Comparison of ENCODE assay signal across 17 cellular contexts in the genomic region with DNA sequence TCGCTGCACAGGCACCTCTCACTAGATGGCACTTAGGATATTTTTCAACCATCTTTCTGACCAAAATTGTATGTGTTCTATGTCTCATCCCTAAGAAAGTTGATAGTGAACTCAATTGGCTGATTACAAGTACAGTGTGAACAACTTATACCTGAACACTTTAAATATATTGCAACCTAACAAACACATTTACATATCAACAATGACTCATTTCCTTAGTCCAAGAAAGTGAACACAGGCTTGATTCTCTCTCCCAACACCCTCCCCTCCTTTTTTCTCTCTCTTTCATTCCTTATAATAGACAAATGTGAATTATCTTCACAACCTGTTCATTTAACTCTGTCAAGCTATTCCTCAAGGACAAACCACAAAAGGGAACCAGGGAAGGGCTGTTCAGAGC.
DNase-seq lines count a peak whose midpoint lies in the region; ATAC-seq and TF ChIP-seq lines count a peak whose summit lies in the region.
"Had no signal": no experiment of that assay in that cellular context is flagged by ENCODE, and none has a peak within 500 bp of the region (broad histone marks: within the 10 kb centered on the region; RNA-seq: fewer than 3 reads in every experiment).

No MANE protein-coding gene starts in this region.

- H3K4me1 ChIP-seq in BLaER1 = peaks cover 21% of the 10 kb centered on the region
- no peaks in the 10 kb centered on the region for H3K4me1 ChIP-seq in Peyer's patch
- no peaks in the 10 kb centered on the region for H3K4me1 ChIP-seq in lower lobe of right lung
- H3K4me1 ChIP-seq: A549 had no signal

- H3K9me3 ChIP-seq in BLaER1 (peaks cover 11% of the 10 kb centered on the region; the same call in 1 of the 2 replicates), Peyer's patch (no peaks in the 10 kb centered on the region), lower lobe of right lung (no peaks in the 10 kb centered on the region)
- H3K9me3 ChIP-seq: A549 had no signal

- H3K27ac Mint-ChIP-seq in activated naive CD4-positive, alpha-beta T cell treated with anti-CD3 and anti-CD28 coated beads for 36 hours = no peak overlapping the region
- H3K27ac Mint-ChIP-seq: GM23338 had no signal

- no peak overlapping the region for H3K4me3 Mint-ChIP-seq in activated naive CD4-positive, alpha-beta T cell treated with anti-CD3 and anti-CD28 coated beads for 36 hours
- H3K4me3 Mint-ChIP-seq: CD14-positive monocyte, GM23338 had no signal

- DNase-seq in astrocyte of the hippocampus (ENCODE audit: low read depth, low spot score) = peak; percentile 31
- no peak for DNase-seq in Peyer's patch
- no peak for DNase-seq in RPMI8226
- DNase-seq in lower lobe of right lung = no peak
- DNase-seq in activated naive CD4-positive, alpha-beta T cell treated with anti-CD3 and anti-CD28 coated beads for 36 hours = no peak
- DNase-seq: COR-L47, EL, NCI-H187 treated with DMSO at 0.1 percent for 48 hours, NCI-H345, NCI-H526 treated with DMSO at 0.1 percent for 48 hours had no signal

- no peaks in the 10 kb centered on the region for H3K36me3 Mint-ChIP-seq in activated naive CD4-positive, alpha-beta T cell treated with anti-CD3 and anti-CD28 coated beads for 36 hours (ENCODE audit: low read depth)

- ATAC-seq in GM18858 (IDR thresholded peaks at IDR 0.05; ENCODE audit: unreplicated experiment) (peak; percentile 13), HG03565 (IDR thresholded peaks at IDR 0.05; ENCODE audit: unreplicated experiment) (peak; percentile 28), lower lobe of right lung (no peak)
- ATAC-seq: A549, GM23338, HCT116 had no signal

- H3K27me3 Mint-ChIP-seq in activated naive CD4-positive, alpha-beta T cell treated with anti-CD3 and anti-CD28 coated beads for 36 hours (ENCODE audit: low read depth) = no peaks in the 10 kb centered on the region

- no peak for TF ChIP-seq POLR2A in Peyer's patch (IDR thresholded peaks at IDR 0.05)

- H3K9me3 Mint-ChIP-seq in activated naive CD4-positive, alpha-beta T cell treated with anti-CD3 and anti-CD28 coated beads for 36 hours = no peaks in the 10 kb centered on the region
- H3K9me3 Mint-ChIP-seq: GM23338 had no signal

- H3K4me2 ChIP-seq in BLaER1 = peak overlapping the region; percentile 28; the same call in 1 of the 2 replicates
- H3K4me2 ChIP-seq: A549, GM23338 had no signal

- H3K4me1 Mint-ChIP-seq in activated naive CD4-positive, alpha-beta T cell treated with anti-CD3 and anti-CD28 coated beads for 36 hours (ENCODE audit: low read depth) = no peaks in the 10 kb centered on the region

- H3K36me3 ChIP-seq in BLaER1 (peaks cover 8% of the 10 kb centered on the region; the same call in 1 of the 2 replicates), Peyer's patch (no peaks in the 10 kb centered on the region), lower lobe of right lung (no peaks in the 10 kb centered on the region)

- TF ChIP-seq CTCF in Peyer's patch (IDR thresholded peaks at IDR 0.05) = no peak
- TF ChIP-seq CTCF in lower lobe of right lung (IDR thresholded peaks at IDR 0.05) = no peak

- CTCF ChIA-PET in activated naive CD4-positive, alpha-beta T cell treated with anti-CD3 and anti-CD28 coated beads for 36 hours (lab: Charles Lee) = no interaction called here

- H3K27me3 ChIP-seq in BLaER1 (no peaks in the 10 kb centered on the region), Peyer's patch (no peaks in the 10 kb centered on the region), lower lobe of right lung (ENCODE audit: low read depth) (no peaks in the 10 kb centered on the region)

- no peak overlapping the region for H3K4me3 ChIP-seq in BLaER1
- no peak overlapping the region for H3K4me3 ChIP-seq in Peyer's patch
- H3K4me3 ChIP-seq in lower lobe of right lung = no peak overlapping the region
- H3K4me3 ChIP-seq: A549, GM23338 had no signal

- H4K20me1 ChIP-seq in BLaER1 = no peaks in the 10 kb centered on the region

- H3K27ac ChIP-seq in BLaER1 (no peak overlapping the region), Peyer's patch (no peak overlapping the region), lower lobe of right lung (no peak overlapping the region)
- H3K27ac ChIP-seq: A549 had no signal

- H3K9ac ChIP-seq in BLaER1 = no peak overlapping the region

- intact Hi-C loops in lower lobe of right lung (cut with DNase I) = no loop called here
- intact Hi-C loops in activated naive CD4-positive, alpha-beta T cell treated with anti-CD3 and anti-CD28 coated beads for 36 hours (cut with micrococcal nuclease) = no loop called here

Comparison
In these comparisons a context has a peak if more than half of its experiments do, and no peak if none do; other contexts are left out.
1. ATAC-seq: peak in GM18858 (single experiment) and HG03565 (single experiment); none in lower lobe of right lung (0 of 2).